16 cellular contexts compared by ENCODE assay signal in genomic region chr22:37254206-37254866, GRCh38. TPM values are rescaled to one million over a fixed set of nuclear protein-coding genes. Genes with fewer than 3 reads are reported as not detected.
A peak's percentile ranks its signal among the peaks of the same experiment; 100 is the strongest.
DNase-seq lines count a peak whose midpoint lies in the region; ATAC-seq, FAIRE-seq and TF ChIP-seq lines count a peak whose summit lies in the region.
"Had no signal": no experiment of that assay in that cellular context is flagged by ENCODE, and none has a peak within 500 bp of the region (broad histone marks: within the 10 kb centered on the region; RNA-seq: fewer than 3 reads in every experiment).

No MANE protein-coding gene starts in this region.

- peaks cover 4% of the 10 kb centered on the region for H3K27me3 Mint-ChIP-seq in endodermal cell (ENCODE audit: insufficient read depth)

- no peaks in the 10 kb centered on the region for H3K9me3 Mint-ChIP-seq in endodermal cell
- H3K9me3 Mint-ChIP-seq: CD8-positive, alpha-beta memory T cell; natural killer cell had no signal

- TF ChIP-seq CTCF in endodermal cell (conservative IDR thresholded peaks at IDR 0.05) (no peak), ovary (IDR thresholded peaks at IDR 0.05) (no peak)

- no peaks in the 10 kb centered on the region; the same call in 1 of the 2 replicates for H3K27me3 ChIP-seq in GM23248 (replicated peaks; ENCODE audit: insufficient read depth)
- H3K27me3 ChIP-seq in endodermal cell (ENCODE audit: control insufficient read depth, insufficient read depth, low read length, poor library complexity, severe bottlenecking) = no peaks in the 10 kb centered on the region
- no peaks in the 10 kb centered on the region for H3K27me3 ChIP-seq in ovary

- H3K4me2 ChIP-seq in GM23248 (ENCODE audit: unreplicated experiment) = peak overlapping the region; percentile 16

- no peaks in the 10 kb centered on the region for H3K9me2 ChIP-seq in GM23248 (ENCODE audit: insufficient read depth)

- intact Hi-C loops in ovary (cut with DNase I) = loop anchor here in 1 of 4 donors (10.0 kb wide), 1 partner anchor 90 kb away; no protein-coding TSS in a partner anchor

- peaks cover 28% of the 10 kb centered on the region for H3K4me1 Mint-ChIP-seq in endodermal cell

- H3K27ac Mint-ChIP-seq in endodermal cell = no peak overlapping the region
- H3K27ac Mint-ChIP-seq: CD8-positive, alpha-beta memory T cell; natural killer cell had no signal

- no peak for TF ChIP-seq POLR2A in ovary (IDR thresholded peaks at IDR 0.05)

- peak; percentile 95 for FAIRE-seq in RCC 7860 (lab: Jason Lieb, UNC)

- in situ Hi-C loops in GM23248 (cut with MboI) = no loop called here

- H2AFZ ChIP-seq in GM23248 = no peak overlapping the region

- no peak for TF ChIP-seq EP300 in ovary (IDR thresholded peaks at IDR 0.05)

- no peaks in the 10 kb centered on the region for H4K20me1 ChIP-seq in GM23248 (ENCODE audit: insufficient read depth)

- no peaks in the 10 kb centered on the region for H3K79me2 ChIP-seq in GM23248 (ENCODE audit: insufficient read depth)

- no peak for ATAC-seq in HG02852 (IDR thresholded peaks at IDR 0.05; ENCODE audit: unreplicated experiment)
- ATAC-seq: natural killer cell had no signal

- H3K27ac ChIP-seq in GM23248 (no peak overlapping the region), endodermal cell (ENCODE audit: low read depth, low read length) (no peak overlapping the region), caudate nucleus (ENCODE audit: low read depth, low read length) (no peak overlapping the region), ovary (no peak overlapping the region)

- H3K4me3 Mint-ChIP-seq in endodermal cell = no peak overlapping the region
- H3K4me3 Mint-ChIP-seq: natural killer cell had no signal

- H3F3A ChIP-seq in GM23248 (ENCODE audit: insufficient read depth) = 0 out of 2 replicates have a peak, but pooled peaks cover 7% of the 10 kb centered on the region

- WGBS in GM23248 (ENCODE audit: low coverage in 1 of 2, low lambda C conversion rate in 2 of 2, missing lambda C conversion rate in 2 of 2), 2 experiments = 39 to 48% methylated on average over 5 of the region's 5 CpGs
- 94 to 99% methylated on average over 2 to 5 of the region's 5 CpGs for whole genome bisulfite sequencing in endodermal cell (ENCODE audit: insufficient coverage in 1 of 2, insufficient read length in 1 of 2), 2 experiments
- 72 to 80% (median 77%) methylated on average over 5 of the region's 5 CpGs for WGBS in ovary, 3 donors

- H3K4me1 ChIP-seq in GM23248 (ENCODE audit: insufficient read depth) = peaks cover 11% of the 10 kb centered on the region
- peaks cover 13% of the 10 kb centered on the region for H3K4me1 ChIP-seq in endodermal cell (ENCODE audit: control insufficient read depth, insufficient read depth, low read length)
- H3K4me1 ChIP-seq in ovary (ENCODE audit: insufficient read depth) = no peaks in the 10 kb centered on the region

- H3K36me3 Mint-ChIP-seq in endodermal cell (ENCODE audit: low read depth) = no peaks in the 10 kb centered on the region
- H3K36me3 Mint-ChIP-seq: CD8-positive, alpha-beta memory T cell; natural killer cell had no signal

- H3K9ac ChIP-seq in GM23248 = no peak overlapping the region
- no peak overlapping the region for H3K9ac ChIP-seq in endodermal cell (ENCODE audit: extremely low read depth, low read length, poor library complexity, severe bottlenecking)

- DNase-seq in GM23248 = peak; percentile 79
- DNase-seq in RCC 7860 (ENCODE audit: low spot score) = peak; percentile 77
- DNase-seq in endodermal cell = peak; percentile 31
- peak; percentile 67 for DNase-seq in renal cortical epithelial cell (ENCODE audit: low read depth)
- DNase-seq in caudate nucleus (lab: John Stamatoyannopoulos, UW) = no peak
- no peak for DNase-seq in ovary
- no peak for DNase-seq in T-helper 2 cell
- DNase-seq: activated CD4-positive, alpha-beta T cell treated with anti-CD3 and anti-CD28 coated beads, Interleukin-2, amount 50 U/mL, for 1 hour; activated naive CD4-positive, alpha-beta T cell; CD8-positive, alpha-beta memory T cell; glutamatergic neuron; natural killer cell; NCI-H2227 treated with DMSO at 0.1 percent for 48 hours had no signal

- no peaks in the 10 kb centered on the region for H3K36me3 ChIP-seq in GM23248 (ENCODE audit: low read depth)
- no peaks in the 10 kb centered on the region for H3K36me3 ChIP-seq in endodermal cell (ENCODE audit: control insufficient read depth, insufficient read depth, low read length)
- no peaks in the 10 kb centered on the region for H3K36me3 ChIP-seq in ovary

- H3K4me3 ChIP-seq in GM23248 = no peak overlapping the region
- H3K4me3 ChIP-seq in endodermal cell (ENCODE audit: low read length) = no peak overlapping the region
- H3K4me3 ChIP-seq in ovary = no peak overlapping the region

- H3K9me3 ChIP-seq in GM23248 (ENCODE audit: low read depth) = no peaks in the 10 kb centered on the region
- H3K9me3 ChIP-seq in endodermal cell (ENCODE audit: control insufficient read depth, low read length) = no peaks in the 10 kb centered on the region
- H3K9me3 ChIP-seq in ovary = no peaks in the 10 kb centered on the region

RNA-seq across cellular contexts. Expression of gene RAC2, which starts 10.3 kb away (rescaled TPM):
- 32.8 and 35.1 TPM in 2 replicates for total RNA-seq in GM23248 (2014; rRNA removed; shearing (Covaris generic))
- polyA plus RNA-seq in GM23248 (2016; fragmentation: Nextera tagmentation; extraction: Ambion mirVana) (34.9 and 36.3 TPM in 2 replicates), ovary (10 to 100 TPM in 1 of 2 donors, 1 to 10 TPM in 1; 3.9 to 11.0 TPM)
- total RNA-seq in endodermal cell (1 to 10 TPM; 4.5 to 5.6 TPM), renal cortical epithelial cell (3.5 and 13.7 TPM in 2 replicates), ovary (10 to 100 TPM in 2 of 7 donors, 1 to 10 TPM in 5; 2.3 to 18.4 (median 6.0) TPM)
- 2.0 TPM for polyA plus RNA-seq in endodermal cell (2013, experiment 1 of 2)
- polyA plus RNA-seq in endodermal cell (2013, experiment 2 of 2) = 1.8 TPM

RNA-seq across cellular contexts. Expression of gene CYTH4, which starts 28.0 kb away (rescaled TPM):
- total RNA-seq in GM23248 (2014; rRNA removed; shearing (Covaris generic)) = not detected in 2 replicates
- polyA plus RNA-seq in GM23248 (2016; fragmentation: Nextera tagmentation; extraction: Ambion mirVana) (not detected in 2 replicates), ovary (1 to 10 TPM; 2.6 to 9.1 TPM)
- total RNA-seq in endodermal cell (not detected), renal cortical epithelial cell (not detected in 2 replicates), ovary (10 to 100 TPM in 2 of 7 donors, 1 to 10 TPM in 5; 2.4 to 14.5 (median 6.2) TPM)
- polyA plus RNA-seq in endodermal cell (2013, experiment 1 of 2) = not detected
- not detected for polyA plus RNA-seq in endodermal cell (2013, experiment 2 of 2)

RNA-seq across cellular contexts. Expression of gene SSTR3, which starts 42.1 kb away (rescaled TPM):
- not detected in 2 replicates for total RNA-seq in GM23248 (2014; rRNA removed; shearing (Covaris generic))
- not detected in 2 replicates for polyA plus RNA-seq in GM23248 (2016; fragmentation: Nextera tagmentation; extraction: Ambion mirVana)
- under 1 TPM; 0.11 to 0.20 TPM for total RNA-seq in endodermal cell
- polyA plus RNA-seq in endodermal cell (2013, experiment 1 of 2) = 0.14 TPM
- polyA plus RNA-seq in endodermal cell (2013, experiment 2 of 2) = 0.12 TPM
- total RNA-seq in renal cortical epithelial cell = 0.05 TPM in 1 of 2 replicates, not detected in the other
- total RNA-seq in ovary = 1 to 10 TPM; 1.7 to 9.2 (median 5.0) TPM
- polyA plus RNA-seq in ovary = 1 to 10 TPM; 1.6 to 2.2 TPM
- total RNA-seq: dermis microvascular lymphatic vessel endothelial cell, skeletal muscle tissue had no signal

Comparison
In these comparisons a context has a peak if more than half of its experiments do, and no peak if none do; other contexts are left out.
1. DNase-seq: peak in GM23248 (single experiment), RCC 7860 (single experiment), endodermal cell (single experiment) and renal cortical epithelial cell (single experiment); none in caudate nucleus (0 of 61), ovary (0 of 5) and T-helper 2 cell (0 of 5).